ENCODE assay signal across 25 cellular contexts in the genomic region with DNA sequence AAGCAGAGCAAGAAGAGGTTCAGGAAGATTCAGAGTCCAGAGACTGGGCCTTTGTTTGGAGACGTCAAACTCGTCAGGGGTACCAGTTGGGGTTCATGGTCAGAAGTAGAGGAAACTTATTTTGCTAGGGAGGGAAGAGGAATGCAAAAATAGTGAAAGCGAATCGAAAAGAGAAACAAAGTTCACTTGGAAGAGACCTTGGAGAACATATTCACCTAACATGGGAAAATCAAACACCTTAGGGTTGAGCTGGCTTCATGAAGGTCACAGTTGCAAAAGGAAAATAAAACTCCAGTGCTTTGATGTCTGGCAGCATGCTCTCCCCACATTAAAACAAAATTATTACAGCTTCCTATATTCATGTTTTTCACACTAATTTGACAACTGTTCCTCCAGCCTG.
"Had no signal": no experiment of that assay in that cellular context is flagged by ENCODE, and none has a peak within 500 bp of the region (broad histone marks: within the 10 kb centered on the region; RNA-seq: fewer than 3 reads in every experiment).

No MANE protein-coding gene starts in this region.

- ATAC-seq: effector memory CD8-positive, alpha-beta T cell; esophagus mucosa; gastrocnemius medialis; heart right ventricle; left cardiac atrium; left lung; left ventricle myocardium superior; lower lobe of right lung; mucosa of descending colon had no signal

- H3K27me3 Mint-ChIP-seq: dendritic cell treated with granulocyte-macrophage colony-stimulating factor and Interleukin-4, amounts not matched to agents 40 ng/mL and 50 ng/mL, for 4 days; effector memory CD8-positive, alpha-beta T cell; naive B cell had no signal

- H3K9me3 Mint-ChIP-seq: dendritic cell treated with granulocyte-macrophage colony-stimulating factor and Interleukin-4, amounts not matched to agents 40 ng/mL and 50 ng/mL, for 4 days; effector memory CD8-positive, alpha-beta T cell; endodermal cell had no signal

- H3K9me3 ChIP-seq: colonic mucosa, esophagus squamous epithelium, gastrocnemius medialis, left lung, lower lobe of right lung, mucosa of descending colon had no signal

- H3K27ac Mint-ChIP-seq: dendritic cell treated with granulocyte-macrophage colony-stimulating factor and Interleukin-4, amounts not matched to agents 40 ng/mL and 50 ng/mL, for 4 days; effector memory CD8-positive, alpha-beta T cell; endodermal cell; mesothelial cell of epicardium; naive B cell had no signal

- H3K4me3 Mint-ChIP-seq: dendritic cell treated with granulocyte-macrophage colony-stimulating factor and Interleukin-4, amounts not matched to agents 40 ng/mL and 50 ng/mL, for 4 days; effector memory CD8-positive, alpha-beta T cell; endodermal cell; mesothelial cell of epicardium; naive B cell had no signal

- DNase-seq: colonic mucosa; cortex of kidney; effector CD8-positive, alpha-beta T cell; effector memory CD8-positive, alpha-beta T cell; endodermal cell; erythroblast; esophagus squamous epithelium; foreskin fibroblast; foreskin melanocyte; gastrocnemius medialis; glutamatergic neuron; head of caudate nucleus; heart right ventricle; hippocampal formation; left cardiac atrium; left lung; left ventricle myocardium superior; lower lobe of right lung; mesenchymal stem cell; mucosa of descending colon; naive B cell had no signal

- H3K4me1 ChIP-seq: colonic mucosa, esophagus squamous epithelium, gastrocnemius medialis, heart right ventricle, left lung, lower lobe of right lung had no signal

- H3K27ac ChIP-seq: colonic mucosa, epithelial cell of prostate, esophagus squamous epithelium, gastrocnemius medialis, heart right ventricle, left lung, lower lobe of right lung had no signal

- H3K36me3 ChIP-seq: colonic mucosa, esophagus squamous epithelium, gastrocnemius medialis, heart right ventricle, left lung, lower lobe of right lung had no signal

- H3K4me1 Mint-ChIP-seq: endodermal cell, mesothelial cell of epicardium, naive B cell had no signal

- H3K27me3 ChIP-seq: colonic mucosa, esophagus squamous epithelium, gastrocnemius medialis, heart right ventricle, left lung had no signal

- H3K4me3 ChIP-seq: colonic mucosa, esophagus squamous epithelium, gastrocnemius medialis, heart right ventricle, left lung, lower lobe of right lung, mucosa of descending colon had no signal

- H3K36me3 Mint-ChIP-seq: naive B cell had no signal
